8 cellular contexts compared by ENCODE assay signal in genomic region chr22:24592144-24592845, GRCh38. TPM values are rescaled to one million over a fixed set of nuclear protein-coding genes. Genes with fewer than 3 reads are reported as not detected.
DNase-seq lines count a peak whose midpoint lies in the region; ATAC-seq and TF ChIP-seq lines count a peak whose summit lies in the region.

No MANE protein-coding gene starts in this region.

- DNase-seq in GM10248 (ENCODE audit: extremely low spot score) (peak; percentile 50), mammary epithelial cell (no peak), kidney epithelial cell (ENCODE audit: low read depth) (no peak)

- WGBS in HUES64, result 9% methylated on average over 30 of the region's 31 CpGs
- 16% methylated on average over 3 of the region's 31 CpGs for WGBS in mammary epithelial cell (ENCODE audit: low coverage, missing lambda C conversion rate)

- TF ChIP-seq CTCF in GM10248 (IDR thresholded peaks at IDR 0.05; ENCODE audit: control extremely low read depth, extremely low read depth, low read depth, missing control alignments) (no peak), mammary epithelial cell (conservative IDR thresholded peaks at IDR 0.05 in 1 of 2, IDR thresholded peaks at IDR 0.05 in 1 of 2; ENCODE audit: extremely low read depth in 1 of 2, insufficient read depth in 1 of 2, low read depth in 1 of 2, low read length in 2 of 2) (no peak), kidney epithelial cell (IDR thresholded peaks at IDR 0.05; ENCODE audit: insufficient read depth, low read length, poor library complexity, severe bottlenecking) (no peak)

- intact Hi-C loops in mammary epithelial cell (cut with micrococcal nuclease), result loop anchor here (5.0 kb wide), 1 partner anchor 35 kb away; the partner anchor contains the start of genes GUCD1 and SNRPD3

- H3K79me2 ChIP-seq in mammary epithelial cell (ENCODE audit: insufficient read depth, low read length), result no peaks in the 10 kb centered on the region

- H3K4me3 ChIP-seq in HUES64 (ENCODE audit: low read length) (peak overlapping the region; percentile 66), mammary epithelial cell (replicated peaks in 1 of 3; ENCODE audit: insufficient read depth in 1 of 3, low read depth in 2 of 3, low read length in 3 of 3) (peak overlapping the region; percentile 60 to 67 (median 66)), kidney epithelial cell (ENCODE audit: low read depth, low read length) (peak overlapping the region; percentile 54), stomach smooth muscle (ENCODE audit: low read length in 2 of 2) (peak overlapping the region; percentile 57 to 76)

- H3K9ac ChIP-seq in HUES64 (ENCODE audit: low read depth, low read length), result peak overlapping the region; percentile 83
- H3K9ac ChIP-seq in mammary epithelial cell (ENCODE audit: insufficient read depth, low read length), result peak overlapping the region; percentile 19
- peak overlapping the region; percentile 68 to 75 for H3K9ac ChIP-seq in stomach smooth muscle (ENCODE audit: low read length in 2 of 2)

- dilution Hi-C loops in mammary epithelial cell (cut with HindIII; ENCODE audit: low sequenced_read_pairs), result no loop called here

- peaks cover 8% of the 10 kb centered on the region for H3K36me3 ChIP-seq in HUES64 (ENCODE audit: insufficient read depth, low read length)
- H3K36me3 ChIP-seq in mammary epithelial cell (ENCODE audit: insufficient read depth, low read length), result no peaks in the 10 kb centered on the region
- H3K36me3 ChIP-seq in kidney epithelial cell (ENCODE audit: control insufficient read depth, insufficient read depth, low read length), result peaks cover 1% of the 10 kb centered on the region
- peaks cover 4 to 16% of the 10 kb centered on the region in 2 donors for H3K36me3 ChIP-seq in stomach smooth muscle (ENCODE audit: control insufficient read depth in 2 of 2, insufficient read depth in 2 of 2, low read length in 2 of 2)

- CTCF ChIA-PET in GM10248 (lab: Yijun Ruan, JAX) (no interaction called here), mammary epithelial cell (lab: Charles Lee; ENCODE audit: low non-redundant PET) (no interaction called here)

- in situ Hi-C loops in mammary epithelial cell (cut with MboI; ENCODE audit: low sequenced_read_pairs in 2 of 2), result no loop called here

- H3K9me3 ChIP-seq in HUES64 (ENCODE audit: insufficient read depth, low read depth, low read length), result no peaks in the 10 kb centered on the region
- no peaks in the 10 kb centered on the region for H3K9me3 ChIP-seq in mammary epithelial cell (replicated peaks; ENCODE audit: insufficient read depth, low read length)
- H3K9me3 ChIP-seq in stomach smooth muscle (ENCODE audit: control insufficient read depth in 2 of 2, low read length in 2 of 2), result no peaks in the 10 kb centered on the region

- peak overlapping the region; percentile 95 for H3K4me2 ChIP-seq in mammary epithelial cell (ENCODE audit: insufficient read depth, low read depth, low read length)

- H3K27me3 ChIP-seq in HUES64 (ENCODE audit: insufficient read depth, low read length) (no peaks in the 10 kb centered on the region), mammary epithelial cell (ENCODE audit: insufficient read depth, low read length) (no peaks in the 10 kb centered on the region), kidney epithelial cell (ENCODE audit: control insufficient read depth, insufficient read depth, low read length) (no peaks in the 10 kb centered on the region), stomach smooth muscle (ENCODE audit: control insufficient read depth in 1 of 2, insufficient read depth in 2 of 2, low read length in 2 of 2) (no peaks in the 10 kb centered on the region)

- H3K27ac ChIP-seq in HUES64 (ENCODE audit: low read depth, low read length), result peak overlapping the region; percentile 49; the same call in 1 of the 2 replicates
- peak overlapping the region; percentile 25 for H3K27ac ChIP-seq in mammary epithelial cell (ENCODE audit: insufficient read depth, low read depth, low read length)
- peak overlapping the region; percentile 60 for H3K27ac ChIP-seq in stomach smooth muscle (ENCODE audit: low read length)

- POLR2A ChIA-PET in GM10248 (lab: Yijun Ruan, JAX), result interaction anchor here (0.5 kb wide), 1 partner anchor 10 kb away, joined by 3 read pairs; no protein-coding TSS in a partner anchor

- H4K20me1 ChIP-seq in mammary epithelial cell (ENCODE audit: insufficient read depth, low read length), result no peaks in the 10 kb centered on the region

- no peak for ATAC-seq in GM18520 (IDR thresholded peaks at IDR 0.05; ENCODE audit: unreplicated experiment)
- ATAC-seq in HG03175 (IDR thresholded peaks at IDR 0.05; ENCODE audit: unreplicated experiment), result no peak
- ATAC-seq in activated CD4-positive, CD25-positive, alpha-beta regulatory T cell treated with anti-CD3 and anti-CD28 coated beads, Interleukin-2, amount 50 U/mL, for 24 hours, result no peak

- peak overlapping the region; percentile 92 for H2AFZ ChIP-seq in mammary epithelial cell (ENCODE audit: low read depth, low read length)

- H3K4me1 ChIP-seq in HUES64 (ENCODE audit: insufficient read depth, low read length), result peaks cover 11% of the 10 kb centered on the region
- H3K4me1 ChIP-seq in mammary epithelial cell (ENCODE audit: insufficient read depth, low read length), result peaks cover 22% of the 10 kb centered on the region
- peaks cover 17% of the 10 kb centered on the region for H3K4me1 ChIP-seq in stomach smooth muscle (ENCODE audit: control insufficient read depth, insufficient read depth, low read length)

- BruUV-seq in mammary epithelial cell (replicated peaks; lab: Mats Ljungman, UMichigan), result no TSS peak

RNA-seq across cellular contexts. Expression of gene LRRC75B, which starts 0.6 kb away (rescaled TPM):
- 10.4 TPM for polyA plus RNA-seq in HUES64 (2013, experiment 1 of 2)
- 13.9 TPM for polyA plus RNA-seq in HUES64 (2013, experiment 2 of 2)
- total RNA-seq in mammary epithelial cell, result 10 to 100 TPM; 11.5 to 17.3 TPM
- polyA plus RNA-seq in mammary epithelial cell, result 6.9 TPM
- polyA minus RNA-seq in mammary epithelial cell, result 1.9 TPM
- 17.3 and 18.1 TPM in 2 replicates for total RNA-seq in kidney epithelial cell

RNA-seq across cellular contexts. Expression of gene GGT1, which starts 10.7 kb away (rescaled TPM):
- 8.1 TPM for polyA plus RNA-seq in HUES64 (2013, experiment 1 of 2)
- 9.5 TPM for polyA plus RNA-seq in HUES64 (2013, experiment 2 of 2)
- total RNA-seq in mammary epithelial cell (10 to 100 TPM; 10.9 to 26.5 TPM), kidney epithelial cell (22.7 and 22.8 TPM in 2 replicates)
- 14.6 TPM for polyA plus RNA-seq in mammary epithelial cell
- 18.3 TPM for polyA minus RNA-seq in mammary epithelial cell

RNA-seq across cellular contexts. Expression of gene SNRPD3, which starts 36.5 kb away (rescaled TPM):
- polyA plus RNA-seq in HUES64 (2013, experiment 1 of 2), result 242 TPM
- 236 TPM for polyA plus RNA-seq in HUES64 (2013, experiment 2 of 2)
- total RNA-seq in mammary epithelial cell, result 10 to 100 TPM; 74.8 to 99.7 TPM
- polyA plus RNA-seq in mammary epithelial cell, result 358 TPM
- 282 TPM for polyA minus RNA-seq in mammary epithelial cell
- 137 and 160 TPM in 2 replicates for total RNA-seq in kidney epithelial cell

RNA-seq across cellular contexts. Expression of gene GUCD1, which starts 37.4 kb away (rescaled TPM):
- polyA plus RNA-seq in HUES64 (2013, experiment 1 of 2), result 52.9 TPM
- polyA plus RNA-seq in HUES64 (2013, experiment 2 of 2), result 47.5 TPM
- total RNA-seq in mammary epithelial cell (10 to 100 TPM; 60.9 to 98.7 TPM), kidney epithelial cell (81.8 and 120 TPM in 2 replicates)
- polyA plus RNA-seq in mammary epithelial cell, result 88.8 TPM
- polyA minus RNA-seq in mammary epithelial cell, result 60.4 TPM

Comparison
In these comparisons a context has a peak if more than half of its experiments do, and no peak if none do; other contexts are left out.
1. H3K9ac ChIP-seq: peak in every context shown above with its lines; median percentile 83 in HUES64; 72 in stomach smooth muscle; 19 in mammary epithelial cell.